27 cellular contexts compared by ENCODE assay signal in the genomic region with DNA sequence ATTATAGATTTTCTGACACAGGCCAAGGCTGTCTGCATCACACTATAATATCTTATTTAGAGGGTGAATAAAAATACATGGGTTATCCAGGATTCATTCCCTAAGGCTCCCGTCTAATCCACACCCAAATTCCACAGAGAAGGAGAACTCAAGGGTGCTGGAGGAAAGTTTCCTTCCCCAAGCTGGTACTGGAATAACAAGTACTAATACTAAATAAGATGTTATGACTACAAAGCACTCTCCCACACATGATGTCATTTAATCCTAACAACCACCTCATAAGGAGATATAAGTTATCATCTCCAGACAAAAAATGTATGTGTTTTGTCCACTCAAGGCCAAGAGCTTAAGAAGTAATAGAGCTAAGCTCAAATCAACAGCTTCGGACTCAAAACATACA.
"Had no signal": no experiment of that assay in that cellular context is flagged by ENCODE, and none has a peak within 500 bp of the region (broad histone marks: within the 10 kb centered on the region; RNA-seq: fewer than 3 reads in every experiment).

No MANE protein-coding gene starts in this region.

- DNase-seq: natural killer cell; occipital lobe; ovary; posterior cingulate gyrus; psoas muscle; right cardiac atrium; spleen; stimulated activated CD4-positive, alpha-beta T cell treated with anti-CD3 and anti-CD28 coated beads, Interleukin-12 subunit alpha, Interleukin-12 subunit beta, amount 100 ng/mL, for 4 hours; stimulated activated CD4-positive, alpha-beta T cell treated with anti-CD3 and anti-CD28 coated beads, Interleukin-1b, Interleukin-23, amount 100 ng/mL, for 48 hours; stimulated activated CD4-positive, alpha-beta T cell treated with anti-CD3 and anti-CD28 coated beads, Interleukin-4, amount 100 ng/mL, for 1 hour; stimulated activated CD4-positive, alpha-beta T cell treated with anti-CD3 and anti-CD28 coated beads, Interleukin-4, amount 100 ng/mL, for 4 hours; stimulated activated CD8-positive, alpha-beta memory T cell treated with anti-CD3 and anti-CD28 coated beads, Interleukin-4, amount 100 ng/mL, for 48 hours; stimulated activated naive CD4-positive, alpha-beta T cell; stimulated activated naive CD8-positive, alpha-beta T cell treated with anti-CD3 and anti-CD28 coated beads, Interleukin-15, amount 100 ng/mL, for 72 hours; stimulated activated naive CD8-positive, alpha-beta T cell treated with anti-CD3 and anti-CD28 coated beads, Interleukin-15, Interleukin-2, amounts not matched to agents 100 U/mL and 50 U/mL, for 24 hours; substantia nigra; testis; tibial artery; transverse colon; upper lobe of right lung; uterus had no signal

- H3K27ac Mint-ChIP-seq: natural killer cell; nephron; neural progenitor cell; progenitor cell of endocrine pancreas; stimulated activated memory B cell treated with anti-CD40 and anti-IgM and Interleukin-4, amounts not matched to agents 10 μg/mL and 1 μg/mL and 100 μg/mL, for 72 hours; stimulated activated naive CD8-positive, alpha-beta T cell treated with anti-CD3 and anti-CD28 coated beads, Interleukin-15, amount 100 ng/mL, for 72 hours; type B pancreatic cell had no signal

- H3K9me3 Mint-ChIP-seq: natural killer cell; nephron; neural progenitor cell; stimulated activated memory B cell treated with anti-CD40 and anti-IgM and Interleukin-4, amounts not matched to agents 10 μg/mL and 1 μg/mL and 100 μg/mL, for 72 hours; stimulated activated naive CD8-positive, alpha-beta T cell treated with anti-CD3 and anti-CD28 coated beads, Interleukin-15, amount 100 ng/mL, for 72 hours; type B pancreatic cell had no signal

- ATAC-seq: natural killer cell; psoas muscle; right cardiac atrium; sciatic nerve; stimulated activated memory B cell treated with anti-CD40 and anti-IgM and Interleukin-4, amounts not matched to agents 10 μg/mL and 1 μg/mL and 100 μg/mL, for 72 hours; stimulated activated naive CD8-positive, alpha-beta T cell treated with anti-CD3 and anti-CD28 coated beads, Interleukin-15, amount 100 ng/mL, for 72 hours; stimulated activated naive CD8-positive, alpha-beta T cell treated with anti-CD3 and anti-CD28 coated beads, Interleukin-15, Interleukin-2, amounts not matched to agents 100 U/mL and 50 U/mL, for 24 hours; upper lobe of right lung had no signal

- H3K27me3 Mint-ChIP-seq: progenitor cell of endocrine pancreas; stimulated activated memory B cell treated with anti-CD40 and anti-IgM and Interleukin-4, amounts not matched to agents 10 μg/mL and 1 μg/mL and 100 μg/mL, for 72 hours; stimulated activated naive CD8-positive, alpha-beta T cell treated with anti-CD3 and anti-CD28 coated beads, Interleukin-15, amount 100 ng/mL, for 72 hours; type B pancreatic cell had no signal

- H3K4me1 Mint-ChIP-seq: natural killer cell; nephron; stimulated activated memory B cell treated with anti-CD40 and anti-IgM and Interleukin-4, amounts not matched to agents 10 μg/mL and 1 μg/mL and 100 μg/mL, for 72 hours; stimulated activated naive CD8-positive, alpha-beta T cell treated with anti-CD3 and anti-CD28 coated beads, Interleukin-15, amount 100 ng/mL, for 72 hours had no signal

- H3K4me3 Mint-ChIP-seq: natural killer cell; nephron; neural progenitor cell; stimulated activated memory B cell treated with anti-CD40 and anti-IgM and Interleukin-4, amounts not matched to agents 10 μg/mL and 1 μg/mL and 100 μg/mL, for 72 hours; stimulated activated naive CD8-positive, alpha-beta T cell treated with anti-CD3 and anti-CD28 coated beads, Interleukin-15, amount 100 ng/mL, for 72 hours; type B pancreatic cell had no signal
